12 cellular contexts compared by ENCODE assay signal in genomic region chr2:12816379-12817306, GRCh38.
DNase-seq lines count a peak whose midpoint lies in the region; ATAC-seq and TF ChIP-seq lines count a peak whose summit lies in the region.
"Had no signal": no experiment of that assay in that cellular context is flagged by ENCODE, and none has a peak within 500 bp of the region (broad histone marks: within the 10 kb centered on the region; RNA-seq: fewer than 3 reads in every experiment).

No MANE protein-coding gene starts in this region.

- peaks cover 22 to 46% of the 10 kb centered on the region in 2 experiments for H3K4me1 ChIP-seq in HCT116 (ENCODE audit: control insufficient read depth in 1 of 2, insufficient read depth in 2 of 2, low read length in 2 of 2)
- peaks cover 19% of the 10 kb centered on the region for H3K4me1 ChIP-seq in suprapubic skin

- no peaks in the 10 kb centered on the region for H4K20me1 ChIP-seq in HCT116 (ENCODE audit: insufficient read depth)

- peak; percentile 38 for DNase-seq in AG20443 (ENCODE audit: low spot score)
- peak; percentile 71 for DNase-seq in HCT116 (ENCODE audit: low read depth, low spot score)
- DNase-seq in foreskin fibroblast = peak; percentile 70 to 86
- no peak for DNase-seq in DMS79 (lab: John Stamatoyannopoulos, UW)
- no peak for DNase-seq in CD1c-positive myeloid dendritic cell (ENCODE audit: extremely low spot score)
- DNase-seq in suprapubic skin (ENCODE audit: low spot score in 2 of 2) = no peak
- DNase-seq in SK-N-DZ (ENCODE audit: low spot score) = no peak
- DNase-seq: activated CD8-positive, alpha-beta memory T cell treated with anti-CD3 and anti-CD28 coated beads, Interleukin-2, amount 50 U/mL, for 4 hours; NCI-H446; substantia nigra had no signal

- peak; percentile 85 for ATAC-seq in HCT116

- intact Hi-C loops in HCT116 (cut with micrococcal nuclease) = no loop called here

- H3K9ac ChIP-seq in HCT116 (ENCODE audit: low read length) = no peak overlapping the region

- TF ChIP-seq CTCF in HCT116 (IDR thresholded peaks at IDR 0.05 in 2 of 3, conservative IDR thresholded peaks at IDR 0.05 in 1 of 3; ENCODE audit: borderline replicate concordance in 1 of 3, insufficient read depth in 1 of 3, low read depth in 2 of 3, low read length in 2 of 3) (no peak), foreskin fibroblast (IDR thresholded peaks at IDR 0.05; ENCODE audit: low read depth, low read length) (no peak), suprapubic skin (IDR thresholded peaks at IDR 0.05) (no peak)

- BruUV-seq in HCT116 (replicated peaks; lab: Mats Ljungman, UMichigan) = no TSS peak

- peak overlapping the region; percentile 35 for H2AFZ ChIP-seq in HCT116 (ENCODE audit: low read depth, low read length, poor library complexity, severe bottlenecking)

- CTCF ChIA-PET in HCT116 (lab: Charles Lee) = no interaction called here

- no peaks in the 10 kb centered on the region for H3K27me3 Mint-ChIP-seq in activated naive CD8-positive, alpha-beta T cell

- POLR2A ChIA-PET in HCT116 (lab: Charles Lee) = no interaction called here

- H3K79me2 ChIP-seq in HCT116 (ENCODE audit: insufficient read depth, low read length) = no peaks in the 10 kb centered on the region

- H3K4me2 ChIP-seq in HCT116 (ENCODE audit: low read length) = peak overlapping the region; percentile 52

- peaks cover 43% of the 10 kb centered on the region for H3K4me1 Mint-ChIP-seq in activated naive CD8-positive, alpha-beta T cell (ENCODE audit: low read depth)

- RAD21 ChIA-PET in HCT116 (lab: Charles Lee; ENCODE audit: low non-redundant PET in 1 of 2, low total read pairs in 2 of 2, uncharacterized antibody in 2 of 2, unreplicated experiment in 2 of 2) = no interaction called here

- H3K36me3 Mint-ChIP-seq in activated naive CD8-positive, alpha-beta T cell = peaks cover 3% of the 10 kb centered on the region

- H3K27me3 ChIP-seq in HCT116 (ENCODE audit: insufficient read depth, low read length) = no peaks in the 10 kb centered on the region
- no peaks in the 10 kb centered on the region for H3K27me3 ChIP-seq in suprapubic skin

- no peaks in the 10 kb centered on the region for H3K9me2 ChIP-seq in HCT116 (ENCODE audit: insufficient read depth)

- H3K36me3 ChIP-seq in HCT116 (ENCODE audit: control insufficient read depth in 1 of 2, insufficient read depth in 2 of 2, low read length in 2 of 2) = no peaks in the 10 kb centered on the region
- H3K36me3 ChIP-seq in suprapubic skin = no peaks in the 10 kb centered on the region

- H3K4me3 ChIP-seq in HCT116 (replicated peaks in 1 of 2; ENCODE audit: low read depth in 1 of 2, low read length in 2 of 2) (peak overlapping the region in 1 of 2 experiments; percentile 26; a peak in 2 of 4 replicates), foreskin fibroblast (ENCODE audit: low read depth in 1 of 2, low read length in 2 of 2) (no peak overlapping the region), suprapubic skin (no peak overlapping the region)

- no peak for TF ChIP-seq RAD21 in HCT116 (IDR thresholded peaks at IDR 0.05; ENCODE audit: low read depth)

- H3K27ac ChIP-seq in HCT116 (ENCODE audit: low read depth, low read length) (peak overlapping the region; percentile 35; the same call in 1 of the 2 replicates), suprapubic skin (no peak overlapping the region)
- H3K27ac ChIP-seq: C4-2B had no signal

- no peaks in the 10 kb centered on the region for H3K9me3 ChIP-seq in HCT116 (ENCODE audit: control insufficient read depth in 1 of 2, insufficient read depth in 1 of 2, low read depth in 1 of 2, low read length in 2 of 2)
- H3K9me3 ChIP-seq in suprapubic skin = no peaks in the 10 kb centered on the region

- TF ChIP-seq POLR2A in HCT116 (IDR thresholded peaks at IDR 0.05; ENCODE audit: borderline replicate concordance, extremely low read depth, insufficient read depth, insufficient read length) (no peak), suprapubic skin (IDR thresholded peaks at IDR 0.05) (no peak)

- 87% methylated on average over 4 of the region's 4 CpGs for WGBS in suprapubic skin

- TF ChIP-seq EP300 in suprapubic skin (IDR thresholded peaks at IDR 0.05) = no peak

- H3K27ac Mint-ChIP-seq in activated naive CD8-positive, alpha-beta T cell = peak overlapping the region; percentile 41

- no peaks in the 10 kb centered on the region for H3K9me3 Mint-ChIP-seq in activated naive CD8-positive, alpha-beta T cell (ENCODE audit: low read depth)

- H3K4me3 Mint-ChIP-seq in activated naive CD8-positive, alpha-beta T cell = peak overlapping the region; percentile 33

TF ChIP-seq in HCT116, 20 proteins besides CTCF, POLR2A, EP300 and RAD21:
- peak; percentile 67 for TF ChIP-seq SP1 (IDR thresholded peaks at IDR 0.05; ENCODE audit: low read depth)
- TF ChIP-seq EGR1 (IDR thresholded peaks at IDR 0.05; ENCODE audit: low read depth) = 0 out of 2 replicates have a peak, but pooled peaks have one; percentile 14
- TF ChIP-seq ATF3 (IDR thresholded peaks at IDR 0.05) = no peak
- TF ChIP-seq SIN3A (IDR thresholded peaks at IDR 0.05; ENCODE audit: low read depth) = peak; percentile 70
- peak; percentile 71 for TF ChIP-seq SRF (IDR thresholded peaks at IDR 0.05; ENCODE audit: low read depth)
- peak; percentile 40; the same call in 1 of the 2 replicates for TF ChIP-seq CEBPB (IDR thresholded peaks at IDR 0.05; ENCODE audit: low read depth)
- peak; percentile 94 for TF ChIP-seq FOSL1 (IDR thresholded peaks at IDR 0.05; ENCODE audit: low read depth)
- peak; percentile 74 for TF ChIP-seq CBX3 (IDR thresholded peaks at IDR 0.05; ENCODE audit: low read depth)
- no peak for TF ChIP-seq ELF1 (IDR thresholded peaks at IDR 0.05; ENCODE audit: borderline replicate concordance, low read depth)
- TF ChIP-seq JUND (IDR thresholded peaks at IDR 0.05) = peak; percentile 86
- no peak for TF ChIP-seq EZH2 (IDR thresholded peaks at IDR 0.05)
- no peak for TF ChIP-seq POLR2AphosphoS5 (IDR thresholded peaks at IDR 0.05; ENCODE audit: low read depth, low read length)
- TF ChIP-seq TCF7L2 (IDR thresholded peaks at IDR 0.05; ENCODE audit: borderline replicate concordance, extremely low read depth, insufficient read depth, insufficient read length) = peak; percentile 90

Comparison
In these comparisons a context has a peak if more than half of its experiments do, and no peak if none do; other contexts are left out.
1. DNase-seq: peak in AG20443 (single experiment), HCT116 (single experiment) and foreskin fibroblast (2 of 2); none in DMS79 (single experiment), CD1c-positive myeloid dendritic cell (single experiment), suprapubic skin (0 of 2) and SK-N-DZ (single experiment).